ENCODE assay signal across 8 cellular contexts in genomic region chr17:74212913-74213791, GRCh38. TPM values are rescaled to one million over a fixed set of nuclear protein-coding genes. Genes with fewer than 3 reads are reported as not detected.
A peak's percentile ranks its signal among the peaks of the same experiment; 100 is the strongest.
DNase-seq lines count a peak whose midpoint lies in the region; ATAC-seq and TF ChIP-seq lines count a peak whose summit lies in the region.

TSS of gene TTYH2 (plus strand) at chr17:74213571. CDS start at chr17:74213588, 17 bp downstream.

- peak; percentile 39 for TF ChIP-seq CTCF in fibroblast of villous mesenchyme (IDR thresholded peaks at IDR 0.05; ENCODE audit: insufficient read depth, low read depth, low read length)
- TF ChIP-seq CTCF in neural crest cell (conservative IDR thresholded peaks at IDR 0.05): peak; percentile 52

- peaks cover 60% of the 10 kb centered on the region for H3K4me1 Mint-ChIP-seq in neural crest cell

- H3K4me3 ChIP-seq in fibroblast of villous mesenchyme (ENCODE audit: low read depth, low read length) (peak within 1 kb of the TSS; percentile 77), subcutaneous abdominal adipose tissue (ENCODE audit: low read depth in 1 of 5, low read length in 5 of 5) (peak within 1 kb of the TSS; percentile 70 to 88 (median 78))

- H3K4me3 Mint-ChIP-seq in neural crest cell: peak within 1 kb of the TSS; percentile 89

- H3K4me1 ChIP-seq in subcutaneous abdominal adipose tissue (ENCODE audit: control insufficient read depth in 5 of 5, insufficient read depth in 5 of 5, low read length in 5 of 5): peaks cover 4 to 72% (median 45%) of the 10 kb centered on the region in 5 donors

- H3K27ac ChIP-seq in subcutaneous abdominal adipose tissue (ENCODE audit: low read depth, low read length): peak within 1 kb of the TSS; percentile 69

- peaks cover 19% of the 10 kb centered on the region for H3K36me3 Mint-ChIP-seq in neural crest cell (ENCODE audit: low read depth)

- peaks cover 59% of the 10 kb centered on the region for H3K27me3 Mint-ChIP-seq in neural crest cell (ENCODE audit: low read depth)

- H3K9me3 ChIP-seq in subcutaneous abdominal adipose tissue (ENCODE audit: control insufficient read depth in 5 of 5, low read length in 5 of 5): no peaks in the 10 kb centered on the region

- peak within 1 kb of the TSS; percentile 15 for H3K27ac Mint-ChIP-seq in neural crest cell (ENCODE audit: unreplicated experiment)

- DNase-seq in Daoy (ENCODE audit: low read depth): peak; percentile 96
- peak; percentile 92 to 94 for DNase-seq in Kasumi-1 (lab: John Stamatoyannopoulos, UW)
- DNase-seq in SHP77 treated with DMSO at 0.1 percent for 48 hours (lab: John Stamatoyannopoulos, UW): peak; percentile 65
- DNase-seq in activated effector memory CD4-positive, alpha-beta T cell treated with anti-CD3 and anti-CD28 coated beads, Interleukin-2, amount 50 U/mL, for 16 hours: peak; percentile 90
- DNase-seq in fibroblast of villous mesenchyme (ENCODE audit: low read depth): peak; percentile 88
- peak; percentile 66 for DNase-seq in neural crest cell (ENCODE audit: low read depth, low spot score)

- no peaks in the 10 kb centered on the region for H3K27me3 ChIP-seq in subcutaneous abdominal adipose tissue (ENCODE audit: control insufficient read depth in 5 of 5, insufficient read depth in 4 of 5, low read length in 5 of 5)

- no peaks in the 10 kb centered on the region for H3K9me3 Mint-ChIP-seq in neural crest cell

- ATAC-seq in GM21825 (IDR thresholded peaks at IDR 0.05; ENCODE audit: unreplicated experiment): peak; percentile 56

- peak within 1 kb of the TSS; percentile 59 to 81 (median 75) for H3K9ac ChIP-seq in subcutaneous abdominal adipose tissue (ENCODE audit: low read length in 5 of 5)

- H3K36me3 ChIP-seq in subcutaneous abdominal adipose tissue (ENCODE audit: control insufficient read depth in 5 of 5, insufficient read depth in 5 of 5, low read length in 5 of 5): peaks cover 6 to 21% (median 21%) of the 10 kb centered on the region in 5 donors

RNA-seq across cellular contexts. Expression of gene TTYH2, which starts in this region (rescaled TPM):
- total RNA-seq in Daoy (2014; rRNA removed; shearing (Covaris generic)): 2.9 and 17.6 TPM in 2 replicates
- total RNA-seq in fibroblast of villous mesenchyme: 1.3 TPM in 2 replicates
- 2.4 and 3.0 TPM in 2 replicates for total RNA-seq in neural crest cell

Comparison
In these comparisons a context has a peak if more than half of its experiments do, and no peak if none do; other contexts are left out.
1. Peak in every context shown above with its lines: DNase-seq, ATAC-seq, H3K4me3 ChIP-seq and H3K27ac ChIP-seq.